ENCODE assay signal across 13 cellular contexts in genomic region chr15:48062476-48062875, GRCh38. TPM values are rescaled to one million over a fixed set of nuclear protein-coding genes. Genes with fewer than 3 reads are reported as not detected.
DNase-seq lines count a peak whose midpoint lies in the region; ATAC-seq, FAIRE-seq and TF ChIP-seq lines count a peak whose summit lies in the region.
"Had no signal": no experiment of that assay in that cellular context is flagged by ENCODE, and none has a peak within 500 bp of the region (broad histone marks: within the 10 kb centered on the region; RNA-seq: fewer than 3 reads in every experiment).

No MANE protein-coding gene starts in this region.

- FAIRE-seq in H54 (lab: Jason Lieb, UNC), result no peak
- FAIRE-seq: A204.1, H1 had no signal

- peaks cover 15 to 60% of the 10 kb centered on the region in 2 donors for H3K4me1 ChIP-seq in thoracic aorta (ENCODE audit: control insufficient read depth in 1 of 2, low read depth in 2 of 2)

- H3K27ac ChIP-seq in brain microvascular endothelial cell, result no peak overlapping the region
- H3K27ac ChIP-seq in thoracic aorta, result no peak overlapping the region

- no peak for TF ChIP-seq POLR2A in H54 (IDR thresholded peaks at IDR 0.05; ENCODE audit: low read depth, low read length)

- H3K4me3 ChIP-seq in brain microvascular endothelial cell (ENCODE audit: low read depth, low read length) (no peak overlapping the region), thoracic aorta (peak overlapping the region; percentile 16)

- DNase-seq in NCI-H2081 (lab: John Stamatoyannopoulos, UW) (peak; percentile 40 to 78), NCI-H2081 treated with DMSO at 0.1 percent for 48 hours (lab: John Stamatoyannopoulos, UW) (no peak), NCI-H748 treated with DMSO at 0.1 percent for 48 hours (lab: John Stamatoyannopoulos, UW) (peak; percentile 55), brain microvascular endothelial cell (peak; percentile 44), thoracic aorta (ENCODE audit: low spot score) (no peak), H54 (ENCODE audit: insufficient read length, low spot score) (no peak)
- no peak for DNase-seq in stimulated activated CD4-positive, alpha-beta T cell treated with anti-CD3 and anti-CD28 coated beads, Interleukin-4, amount 100 ng/mL, for 24 hours
- DNase-seq: erythroblast; naive thymus-derived CD8-positive, alpha-beta T cell had no signal

- TF ChIP-seq CTCF in brain microvascular endothelial cell (IDR thresholded peaks at IDR 0.05; ENCODE audit: low read depth, low read length, missing control alignments), result no peak
- no peak for TF ChIP-seq CTCF in thoracic aorta (IDR thresholded peaks at IDR 0.05)

- H3K27me3 ChIP-seq in brain microvascular endothelial cell (replicated peaks) (no peaks in the 10 kb centered on the region), thoracic aorta (replicated peaks; ENCODE audit: insufficient read depth) (no peaks in the 10 kb centered on the region)

- ATAC-seq in thoracic aorta (ENCODE audit: insufficient number of reproducible peaks, low FRiP score, low read depth), result peak; percentile 22
- no peak for ATAC-seq in HG03342 (IDR thresholded peaks at IDR 0.05; ENCODE audit: unreplicated experiment)
- ATAC-seq: naive thymus-derived CD8-positive, alpha-beta T cell had no signal

- in situ Hi-C loops in brain microvascular endothelial cell (cut with HindIII; ENCODE audit: low pct_ligation_motif_present, low sequenced_read_pairs), result no loop called here

- H3K9me3 ChIP-seq in thoracic aorta, result no peaks in the 10 kb centered on the region

- H3K36me3 ChIP-seq in brain microvascular endothelial cell (replicated peaks) (no peaks in the 10 kb centered on the region), thoracic aorta (no peaks in the 10 kb centered on the region)

RNA-seq across cellular contexts. Expression of gene SLC24A5, which starts 58.3 kb away (rescaled TPM):
- total RNA-seq in thoracic aorta, result not detected
- total RNA-seq: G401; H1; naive thymus-derived CD8-positive, alpha-beta T cell had no signal

Comparison
In these comparisons a context has a peak if more than half of its experiments do, and no peak if none do; other contexts are left out.
1. DNase-seq: peak in NCI-H2081 (2 of 2), NCI-H748 treated with DMSO at 0.1 percent for 48 hours (single experiment) and brain microvascular endothelial cell (single experiment); none in NCI-H2081 treated with DMSO at 0.1 percent for 48 hours (single experiment), thoracic aorta (single experiment), stimulated activated CD4-positive, alpha-beta T cell treated with anti-CD3 and anti-CD28 coated beads, Interleukin-4, amount 100 ng/mL, for 24 hours (single experiment) and H54 (single experiment).